1 cellular context compared by ENCODE assay signal in genomic region chr6:107116923-107117417, GRCh38.
TF ChIP-seq lines count a peak whose summit lies in the region.

No MANE protein-coding gene starts in this region.

TF ChIP-seq in HepG2, 621 proteins besides CTCF, POLR2A, EP300 and RAD21:
- TF ChIP-seq CAMTA2 (CRISPR knock-in tag; IDR thresholded peaks at IDR 0.05; ENCODE audit: borderline replicate concordance): no peak
- no peak for TF ChIP-seq ZNF501 (CRISPR knock-in tag; IDR thresholded peaks at IDR 0.05)
- no peak for TF ChIP-seq ZNF891 (CRISPR knock-in tag; IDR thresholded peaks at IDR 0.05)
- no peak for TF ChIP-seq HMGXB4 (CRISPR knock-in tag; IDR thresholded peaks at IDR 0.05; ENCODE audit: borderline replicate concordance in 1 of 2, low read depth in 1 of 2)
- TF ChIP-seq ZNF543 (CRISPR knock-in tag; IDR thresholded peaks at IDR 0.05): no peak
- no peak for TF ChIP-seq MYNN (CRISPR knock-in tag; IDR thresholded peaks at IDR 0.05; ENCODE audit: low read depth)
- TF ChIP-seq ZNF331 (CRISPR knock-in tag; IDR thresholded peaks at IDR 0.05): no peak
- no peak for TF ChIP-seq ZNF644 (CRISPR knock-in tag; IDR thresholded peaks at IDR 0.05; ENCODE audit: low read depth)
- TF ChIP-seq REST (IDR thresholded peaks at IDR 0.05; ENCODE audit: borderline replicate concordance in 1 of 2, low read depth in 1 of 2, low read length in 2 of 2): no peak
- no peak for TF ChIP-seq ZNF207 (IDR thresholded peaks at IDR 0.05; ENCODE audit: borderline replicate concordance)
- no peak for TF ChIP-seq ZNF235 (CRISPR knock-in tag; IDR thresholded peaks at IDR 0.05; ENCODE audit: borderline replicate concordance)
- no peak for TF ChIP-seq ZNF292 (CRISPR knock-in tag; IDR thresholded peaks at IDR 0.05; ENCODE audit: borderline replicate concordance, low read depth)
- TF ChIP-seq CCAR2 (optimal IDR thresholded peaks at IDR 0.05; ENCODE audit: low read depth, low read length): no peak
- no peak for TF ChIP-seq ZXDC (CRISPR knock-in tag; IDR thresholded peaks at IDR 0.05)
